In the genomic region with DNA sequence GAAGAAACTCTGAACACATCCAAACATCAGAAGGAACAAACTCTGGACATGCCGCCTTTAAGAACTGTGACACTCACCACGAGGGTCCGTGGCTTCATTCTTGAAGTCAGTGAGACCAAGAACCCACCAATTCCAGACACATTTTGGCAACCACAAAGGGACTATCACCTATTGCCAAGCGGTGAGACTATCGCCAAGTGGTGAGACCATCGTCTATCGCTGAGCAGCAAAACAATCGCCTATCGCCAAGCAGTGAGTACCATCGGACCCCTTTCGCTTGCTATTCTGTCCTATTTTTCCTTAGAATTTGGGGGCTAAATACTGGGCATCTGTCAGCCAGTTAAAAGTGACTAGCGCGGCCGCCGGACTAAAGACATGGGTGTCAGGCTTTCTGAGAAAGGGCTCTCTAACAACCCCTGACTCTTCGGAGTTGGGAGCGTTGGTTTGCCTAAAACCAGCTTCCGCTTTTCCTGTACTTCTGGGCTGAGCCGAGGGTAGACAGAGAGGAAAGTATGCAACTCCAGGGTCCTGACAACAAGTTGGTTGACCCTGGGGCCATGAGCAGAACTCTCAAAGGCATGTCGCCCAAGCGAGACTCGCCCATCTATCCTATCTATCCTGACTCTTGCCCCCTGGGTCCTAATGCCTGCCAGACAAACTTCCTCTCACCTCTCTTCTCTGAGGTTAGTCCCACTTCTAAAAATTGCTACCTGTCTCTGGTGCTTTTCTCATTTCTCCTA, we compare ENCODE assay signal across 8 cellular contexts. TPM values are rescaled to one million over a fixed set of nuclear protein-coding genes. Genes with fewer than 3 reads are reported as not detected.
DNase-seq lines count a peak whose midpoint lies in the region; ATAC-seq and TF ChIP-seq lines count a peak whose summit lies in the region.
"Not testable (repeated sequence)": the region's sequence is repeated elsewhere in the genome, so short reads cannot be mapped to it uniquely, and the experiment has no call there.

No MANE protein-coding gene starts in this region.

- H3K27ac Mint-ChIP-seq in T-helper 17 cell (peak overlapping the region; percentile 16), brain (peak overlapping the region; percentile 92 to 98 (median 93)), naive B cell (peak overlapping the region in 2 of 6 donors; percentile 32 to 44)
- peak overlapping the region; percentile 72 for H3K27ac Mint-ChIP-seq in activated T-cell treated with anti-CD3 and anti-CD28 coated beads, Interleukin-2, amount 50 U/mL, for 24 hours

- H3K79me2 ChIP-seq in smooth muscle cell (ENCODE audit: low read depth) = not testable (repeated sequence)

- not testable (repeated sequence) for ATAC-seq in T-helper 17 cell; naive B cell (ENCODE audit: low read depth in 2 of 2)

- not testable (repeated sequence) for H3K27me3 ChIP-seq in BE2C; HUES64 (ENCODE audit: insufficient read depth, low read length); iPS DF 6.9 (ENCODE audit: control insufficient read depth, insufficient read depth, low read length); smooth muscle cell (ENCODE audit: low read depth)

- not testable (repeated sequence) for H3K27ac ChIP-seq in HUES64 (ENCODE audit: low read depth, low read length); iPS DF 6.9 (ENCODE audit: low read length)
- H3K27ac ChIP-seq in smooth muscle cell (ENCODE audit: low read depth) = peak overlapping the region; percentile 22

- WGBS in HUES64 = 1% methylated on average over 22 of the region's 22 CpGs
- no CpG with 5 or more reads among the region's 22 CpGs for WGBS in iPS DF 6.9 (ENCODE audit: insufficient coverage, insufficient read length)
- 3% methylated on average over 22 of the region's 22 CpGs for WGBS in smooth muscle cell (ENCODE audit: low lambda C conversion rate)

- peak; percentile 23 for DNase-seq in BE2C
- DNase-seq in T-helper 17 cell; activated T-cell treated with anti-CD3 and anti-CD28 coated beads, Interleukin-2, amount 50 U/mL, for 24 hours; iPS DF 6.9 (ENCODE audit: low read depth, low spot score); naive B cell; smooth muscle cell (lab: John Stamatoyannopoulos, UW; ENCODE audit: unreplicated experiment): not testable (repeated sequence)

- peak overlapping the region; percentile 86 for H3K4me2 ChIP-seq in smooth muscle cell

- not testable (repeated sequence) for H3K27me3 Mint-ChIP-seq in T-helper 17 cell; activated T-cell treated with anti-CD3 and anti-CD28 coated beads, Interleukin-2, amount 50 U/mL, for 24 hours
- H3K27me3 Mint-ChIP-seq in brain (peaks cover 16% of the 10 kb centered on the region), naive B cell (peaks cover 0 to 16% (median 9%) of the 10 kb centered on the region in 3 donors)

- H3K4me3 Mint-ChIP-seq in T-helper 17 cell (peak overlapping the region; percentile 84), brain (peak overlapping the region; percentile 93 to 99 (median 95)), naive B cell (peak overlapping the region; percentile 36 to 89 (median 70))
- peak overlapping the region; percentile 82 for H3K4me3 Mint-ChIP-seq in activated T-cell treated with anti-CD3 and anti-CD28 coated beads, Interleukin-2, amount 50 U/mL, for 24 hours

- H3K9me3 ChIP-seq in BE2C; HUES64 (ENCODE audit: insufficient read depth, low read depth, low read length); T-helper 17 cell (ENCODE audit: control insufficient read depth, low read length, poor library complexity, severe bottlenecking); iPS DF 6.9 (ENCODE audit: control insufficient read depth, insufficient read depth, low read length); smooth muscle cell (replicated peaks; ENCODE audit: low read depth): not testable (repeated sequence)

- not testable (repeated sequence) for TF ChIP-seq CTCF in BE2C (IDR thresholded peaks at IDR 0.05; ENCODE audit: low read depth, low read length); brain (conservative IDR thresholded peaks at IDR 0.05); smooth muscle cell (IDR thresholded peaks at IDR 0.05; ENCODE audit: borderline replicate concordance, insufficient read depth, poor library complexity, severe bottlenecking)

- H3K9me3 Mint-ChIP-seq in activated T-cell treated with anti-CD3 and anti-CD28 coated beads, Interleukin-2, amount 50 U/mL, for 24 hours; naive B cell: not testable (repeated sequence)
- peaks cover 0 to 20% (median 3%) of the 10 kb centered on the region in 5 experiments for H3K9me3 Mint-ChIP-seq in brain

- H3K4me3 ChIP-seq in BE2C (ENCODE audit: low read depth, low read length) = peak overlapping the region; percentile 61
- H3K4me3 ChIP-seq in HUES64 (ENCODE audit: low read length) = peak overlapping the region; percentile 86
- peak overlapping the region; percentile 31; the same call in 1 of the 2 replicates for H3K4me3 ChIP-seq in iPS DF 6.9 (ENCODE audit: low read length)
- peak overlapping the region; percentile 85 for H3K4me3 ChIP-seq in smooth muscle cell

- H3K4me1 ChIP-seq in BE2C; HUES64 (ENCODE audit: insufficient read depth, low read length); iPS DF 6.9 (ENCODE audit: control insufficient read depth, insufficient read depth, low read length); smooth muscle cell (ENCODE audit: low read depth): not testable (repeated sequence)

- H3F3A ChIP-seq in smooth muscle cell (ENCODE audit: low read depth) = not testable (repeated sequence)

- peak overlapping the region; percentile 66 for H2AFZ ChIP-seq in smooth muscle cell (ENCODE audit: low read depth)

- H3K9ac ChIP-seq in HUES64 (ENCODE audit: low read depth, low read length) = peak overlapping the region; percentile 55; the same call in 1 of the 2 replicates
- H3K9ac ChIP-seq in smooth muscle cell (ENCODE audit: low read depth) = peak overlapping the region; percentile 43

- H3K36me3 ChIP-seq in BE2C; HUES64 (ENCODE audit: insufficient read depth, low read length); iPS DF 6.9 (ENCODE audit: control insufficient read depth, insufficient read depth, low read length); smooth muscle cell (ENCODE audit: low read depth): not testable (repeated sequence)

- H4K20me1 ChIP-seq in smooth muscle cell (ENCODE audit: low read depth) = not testable (repeated sequence)

- H3K36me3 Mint-ChIP-seq in T-helper 17 cell (ENCODE audit: low read depth); activated T-cell treated with anti-CD3 and anti-CD28 coated beads, Interleukin-2, amount 50 U/mL, for 24 hours (ENCODE audit: low read depth); naive B cell: not testable (repeated sequence)
- peaks cover 28% of the 10 kb centered on the region for H3K36me3 Mint-ChIP-seq in brain

- H3K4me1 Mint-ChIP-seq in T-helper 17 cell (peaks cover 13% of the 10 kb centered on the region), brain (peaks cover 39% of the 10 kb centered on the region), naive B cell (peaks cover 4 to 16% (median 6%) of the 10 kb centered on the region in 3 donors)
- peaks cover 19% of the 10 kb centered on the region for H3K4me1 Mint-ChIP-seq in activated T-cell treated with anti-CD3 and anti-CD28 coated beads, Interleukin-2, amount 50 U/mL, for 24 hours (ENCODE audit: low read depth)

RNA-seq across cellular contexts. Expression of a gene that starts 6.9 kb away (rescaled TPM):
- 36.4 TPM for polyA plus RNA-seq in BE2C (2012; ENCODE audit: insufficient read depth, insufficient read length, low read depth)
- polyA plus RNA-seq in HUES64 (2013, experiment 1 of 2) = 59.5 TPM
- polyA plus RNA-seq in HUES64 (2013, experiment 2 of 2) = 57.7 TPM
- total RNA-seq in T-helper 17 cell (10 to 100 TPM; 76.5 to 80.1 TPM), smooth muscle cell (50.9 and 69.6 TPM in 2 replicates)
- polyA plus RNA-seq in brain (ENCODE audit: insufficient read depth, low read depth, low replicate concordance) (23.7 TPM), naive B cell (ENCODE audit: low read depth in 6 of 6) (10 to 100 TPM in 3 of 6 donors, 1 to 10 TPM in 3; 3.7 to 14.7 (median 9.2) TPM), smooth muscle cell (18.4 and 22.1 TPM in 2 replicates)

Comparison
In these comparisons a context has a peak if more than half of its experiments do, and no peak if none do; other contexts are left out.
1. H3K4me3 ChIP-seq: peak in every context shown above with its lines; median percentile 86 in HUES64; 85 in smooth muscle cell; 61 in BE2C; 31 in iPS DF 6.9.